ENCODE assay signal across 29 cellular contexts in genomic region chr17:14488958-14489550, GRCh38.
"Had no signal": no experiment of that assay in that cellular context is flagged by ENCODE, and none has a peak within 500 bp of the region (broad histone marks: within the 10 kb centered on the region; RNA-seq: fewer than 3 reads in every experiment).

No MANE protein-coding gene starts in this region.

- FAIRE-seq: frontal cortex had no signal

- H3K27ac ChIP-seq: ascending aorta, breast epithelium, cardiac muscle cell, colonic mucosa, esophagus muscularis mucosa had no signal

- H3K27ac Mint-ChIP-seq: activated CD4-positive, alpha-beta memory T cell treated with anti-CD3 and anti-CD28 coated beads, Interleukin-2, amount 10 ng/mL, durations not matched to agents 7 days and 5 days; activated CD4-positive, alpha-beta T cell treated with anti-CD3 and anti-CD28 coated beads for 36 hours; activated CD4-positive, alpha-beta T cell treated with anti-CD3 and anti-CD28 coated beads, Interleukin-2, amount 10 ng/mL, durations not matched to agents 24 days and 14 days; activated naive CD4-positive, alpha-beta T cell treated with anti-CD3 and anti-CD28 coated beads, Interleukin-2, amount 10 ng/mL, durations not matched to agents 7 days and 5 days; activated naive CD4-positive, alpha-beta T cell treated with anti-CD3 and anti-CD28 coated beads, Interleukin-2, amount 50 U/mL, for 72 hours; activated naive CD8-positive, alpha-beta T cell treated with anti-CD3 and anti-CD28 coated beads, Interleukin-2, amount 10 ng/mL, durations not matched to agents 7 days and 5 days; activated T-cell treated with anti-CD3 and anti-CD28 coated beads, Interleukin-2, amount 50 U/mL, for 24 hours; activated T-cell treated with anti-CD3 and anti-CD28 coated beads, Interleukin-2, amount 50 U/mL, for 72 hours; brain; endodermal cell had no signal

- H3K4me1 ChIP-seq: ascending aorta, breast epithelium, colonic mucosa, esophagus muscularis mucosa had no signal

- H3K9me3 ChIP-seq: ascending aorta, breast epithelium, colonic mucosa, esophagus muscularis mucosa had no signal

- H3K4me1 Mint-ChIP-seq: activated CD4-positive, alpha-beta memory T cell treated with anti-CD3 and anti-CD28 coated beads, Interleukin-2, amount 10 ng/mL, durations not matched to agents 7 days and 5 days; activated CD4-positive, alpha-beta T cell treated with anti-CD3 and anti-CD28 coated beads for 36 hours; activated CD4-positive, alpha-beta T cell treated with anti-CD3 and anti-CD28 coated beads, Interleukin-2, amount 10 ng/mL, durations not matched to agents 24 days and 14 days; activated naive CD4-positive, alpha-beta T cell treated with anti-CD3 and anti-CD28 coated beads, Interleukin-2, amount 10 ng/mL, durations not matched to agents 7 days and 5 days; activated naive CD8-positive, alpha-beta T cell treated with anti-CD3 and anti-CD28 coated beads, Interleukin-2, amount 10 ng/mL, durations not matched to agents 7 days and 5 days; brain had no signal

- H3K36me3 ChIP-seq: ascending aorta, breast epithelium, cardiac muscle cell, colonic mucosa, esophagus muscularis mucosa had no signal

- ATAC-seq: activated CD4-positive, alpha-beta T cell treated with anti-CD3 and anti-CD28 coated beads for 36 hours; activated naive CD4-positive, alpha-beta T cell treated with anti-CD3 and anti-CD28 coated beads, Interleukin-2, amount 50 U/mL, for 72 hours; activated T-cell treated with anti-CD3 and anti-CD28 coated beads, Interleukin-2, amount 50 U/mL, for 72 hours had no signal

- DNase-seq: activated CD4-positive, alpha-beta memory T cell treated with anti-CD3 and anti-CD28 coated beads, Interleukin-2, amount 10 ng/mL, durations not matched to agents 7 days and 5 days; activated CD4-positive, alpha-beta T cell treated with anti-CD3 and anti-CD28 coated beads for 36 hours; activated CD4-positive, alpha-beta T cell treated with anti-CD3 and anti-CD28 coated beads, Interleukin-2, amount 10 ng/mL, durations not matched to agents 24 days and 14 days; activated CD4-positive, CD25-positive, alpha-beta regulatory T cell; activated CD4-positive, CD25-positive, alpha-beta regulatory T cell treated with anti-CD3 and anti-CD28 coated beads, Interleukin-2, amount 50 U/mL, for 72 hours; activated CD8-positive, alpha-beta memory T cell treated with anti-CD3 and anti-CD28 coated beads, Interleukin-2, amount 50 U/mL, for 48 hours; activated gamma-delta T cell; activated naive CD4-positive, alpha-beta T cell; activated naive CD4-positive, alpha-beta T cell treated with anti-CD3 and anti-CD28 coated beads, Interleukin-2, amount 10 ng/mL, durations not matched to agents 7 days and 5 days; activated naive CD8-positive, alpha-beta T cell treated with anti-CD3 and anti-CD28 coated beads, Interleukin-2, amount 10 ng/mL, durations not matched to agents 7 days and 5 days; activated T-cell treated with anti-CD3 and anti-CD28 coated beads for 4 hours; activated T-cell treated with anti-CD3 and anti-CD28 coated beads, Interleukin-2, amount 50 U/mL, for 24 hours; activated T-cell treated with anti-CD3 and anti-CD28 coated beads, Interleukin-2, amount 50 U/mL, for 72 hours; central memory CD4-positive, alpha-beta T cell; cerebellar nuclear complex; colonic mucosa; effector CD8-positive, alpha-beta T cell; endodermal cell; erythroblast; foreskin fibroblast; head of caudate nucleus; T-helper 2 cell had no signal

- H3K27me3 Mint-ChIP-seq: activated CD4-positive, alpha-beta memory T cell treated with anti-CD3 and anti-CD28 coated beads, Interleukin-2, amount 10 ng/mL, durations not matched to agents 7 days and 5 days; activated CD4-positive, alpha-beta T cell treated with anti-CD3 and anti-CD28 coated beads for 36 hours; activated naive CD4-positive, alpha-beta T cell treated with anti-CD3 and anti-CD28 coated beads, Interleukin-2, amount 10 ng/mL, durations not matched to agents 7 days and 5 days; activated naive CD8-positive, alpha-beta T cell treated with anti-CD3 and anti-CD28 coated beads, Interleukin-2, amount 10 ng/mL, durations not matched to agents 7 days and 5 days; activated T-cell treated with anti-CD3 and anti-CD28 coated beads, Interleukin-2, amount 50 U/mL, for 24 hours; brain had no signal

- H3K4me3 ChIP-seq: ascending aorta, breast epithelium, cardiac muscle cell, colonic mucosa, esophagus muscularis mucosa had no signal

- H3K36me3 Mint-ChIP-seq: activated naive CD4-positive, alpha-beta T cell treated with anti-CD3 and anti-CD28 coated beads, Interleukin-2, amount 10 ng/mL, durations not matched to agents 7 days and 5 days; activated naive CD8-positive, alpha-beta T cell treated with anti-CD3 and anti-CD28 coated beads, Interleukin-2, amount 10 ng/mL, durations not matched to agents 7 days and 5 days; brain had no signal

- H3K27me3 ChIP-seq: ascending aorta, breast epithelium, cardiac muscle cell, colonic mucosa, esophagus muscularis mucosa had no signal

- H3K9me3 Mint-ChIP-seq: activated CD4-positive, alpha-beta T cell treated with anti-CD3 and anti-CD28 coated beads, Interleukin-2, amount 10 ng/mL, durations not matched to agents 24 days and 14 days; activated naive CD4-positive, alpha-beta T cell treated with anti-CD3 and anti-CD28 coated beads, Interleukin-2, amount 10 ng/mL, durations not matched to agents 7 days and 5 days; activated naive CD4-positive, alpha-beta T cell treated with anti-CD3 and anti-CD28 coated beads, Interleukin-2, amount 50 U/mL, for 72 hours; activated T-cell treated with anti-CD3 and anti-CD28 coated beads, Interleukin-2, amount 50 U/mL, for 24 hours had no signal

- H3K4me3 Mint-ChIP-seq: activated CD4-positive, alpha-beta memory T cell treated with anti-CD3 and anti-CD28 coated beads, Interleukin-2, amount 10 ng/mL, durations not matched to agents 7 days and 5 days; activated CD4-positive, alpha-beta T cell treated with anti-CD3 and anti-CD28 coated beads for 36 hours; activated CD4-positive, alpha-beta T cell treated with anti-CD3 and anti-CD28 coated beads, Interleukin-2, amount 10 ng/mL, durations not matched to agents 24 days and 14 days; activated naive CD4-positive, alpha-beta T cell treated with anti-CD3 and anti-CD28 coated beads, Interleukin-2, amount 10 ng/mL, durations not matched to agents 7 days and 5 days; activated naive CD8-positive, alpha-beta T cell treated with anti-CD3 and anti-CD28 coated beads, Interleukin-2, amount 10 ng/mL, durations not matched to agents 7 days and 5 days; activated T-cell treated with anti-CD3 and anti-CD28 coated beads, Interleukin-2, amount 50 U/mL, for 24 hours; activated T-cell treated with anti-CD3 and anti-CD28 coated beads, Interleukin-2, amount 50 U/mL, for 72 hours; brain; endodermal cell had no signal
